29 cellular contexts compared by ENCODE assay signal in genomic region chr4:129602447-129602846, GRCh38.
"Had no signal": no experiment of that assay in that cellular context is flagged by ENCODE, and none has a peak within 500 bp of the region (broad histone marks: within the 10 kb centered on the region; RNA-seq: fewer than 3 reads in every experiment).

No MANE protein-coding gene starts in this region.

- H3K9me3 ChIP-seq: colonic mucosa, esophagus muscularis mucosa, esophagus squamous epithelium, gastrocnemius medialis, gastroesophageal sphincter, heart left ventricle, heart right ventricle had no signal

- H3K4me1 Mint-ChIP-seq: endodermal cell had no signal

- DNase-seq: colonic mucosa; cortex of kidney; dermis blood vessel endothelial cell; dorsolateral prefrontal cortex; effector CD4-positive, alpha-beta T cell; effector CD8-positive, alpha-beta T cell; effector memory CD4-positive, alpha-beta T cell; effector memory CD8-positive, alpha-beta T cell; endodermal cell; erythroblast; esophagus squamous epithelium; foreskin fibroblast; foreskin keratinocyte; foreskin melanocyte; gastrocnemius medialis; glutamatergic neuron; head of caudate nucleus; heart left ventricle; heart right ventricle had no signal

- H3K4me1 ChIP-seq: colonic mucosa, esophagus muscularis mucosa, esophagus squamous epithelium, foreskin keratinocyte, gastrocnemius medialis, gastroesophageal sphincter, heart left ventricle, heart right ventricle had no signal

- H3K27me3 Mint-ChIP-seq: dendritic cell treated with granulocyte-macrophage colony-stimulating factor and Interleukin-4, amounts not matched to agents 40 ng/mL and 50 ng/mL, for 4 days; effector memory CD8-positive, alpha-beta T cell had no signal

- H3K9me3 Mint-ChIP-seq: endodermal cell had no signal

- ATAC-seq: effector memory CD8-positive, alpha-beta T cell; esophagus mucosa; foreskin keratinocyte; gastrocnemius medialis; gastroesophageal sphincter; heart left ventricle; heart right ventricle had no signal

- H3K27me3 ChIP-seq: colonic mucosa, dorsolateral prefrontal cortex, esophagus muscularis mucosa, esophagus squamous epithelium, foreskin keratinocyte, gastrocnemius medialis, gastroesophageal sphincter, heart left ventricle, heart right ventricle had no signal

- H3K4me3 ChIP-seq: colonic mucosa, coronary artery, dorsolateral prefrontal cortex, esophagus muscularis mucosa, esophagus squamous epithelium, gastrocnemius medialis, gastroesophageal sphincter, heart left ventricle, heart right ventricle had no signal

- H3K36me3 ChIP-seq: colonic mucosa, esophagus muscularis mucosa, esophagus squamous epithelium, gastrocnemius medialis, gastroesophageal sphincter, heart left ventricle, heart right ventricle had no signal

- FAIRE-seq: colon, endometrium, endothelial cell of umbilical vein, frontal cortex had no signal

- H3K27ac Mint-ChIP-seq: dendritic cell treated with granulocyte-macrophage colony-stimulating factor and Interleukin-4, amounts not matched to agents 40 ng/mL and 50 ng/mL, for 4 days; effector memory CD8-positive, alpha-beta T cell; endodermal cell had no signal

- H3K27ac ChIP-seq: colonic mucosa, coronary artery, dorsolateral prefrontal cortex, epithelial cell of prostate, esophagus muscularis mucosa, esophagus squamous epithelium, foreskin keratinocyte, gastrocnemius medialis, gastroesophageal sphincter, heart left ventricle, heart right ventricle had no signal

- H3K4me3 Mint-ChIP-seq: dendritic cell treated with granulocyte-macrophage colony-stimulating factor and Interleukin-4, amounts not matched to agents 40 ng/mL and 50 ng/mL, for 4 days; effector memory CD8-positive, alpha-beta T cell; endodermal cell had no signal
